In the genomic region with DNA sequence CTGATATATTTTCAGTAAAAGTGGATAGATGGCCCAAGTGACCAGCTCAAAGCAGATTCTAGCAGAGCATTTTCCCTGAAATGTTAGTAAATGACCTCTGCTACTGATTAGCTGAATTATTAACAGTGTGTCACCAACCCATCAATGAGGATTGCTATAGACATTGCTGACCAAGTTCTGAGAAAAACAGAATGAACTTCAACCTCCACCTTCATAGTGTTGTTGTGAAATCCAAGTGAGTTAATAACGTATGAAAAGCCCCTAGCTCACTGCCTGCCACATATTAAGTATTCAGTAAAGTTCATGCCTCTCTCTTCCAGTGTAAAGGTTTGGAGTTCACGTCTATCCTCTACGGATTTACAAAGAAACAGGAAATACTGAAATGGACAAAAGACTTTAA, we compare ENCODE assay signal across 24 cellular contexts. TPM values are rescaled to one million over a fixed set of nuclear protein-coding genes. Genes with fewer than 3 reads are reported as not detected.
DNase-seq lines count a peak whose midpoint lies in the region; ATAC-seq, FAIRE-seq and TF ChIP-seq lines count a peak whose summit lies in the region.
"Had no signal": no experiment of that assay in that cellular context is flagged by ENCODE, and none has a peak within 500 bp of the region (broad histone marks: within the 10 kb centered on the region; RNA-seq: fewer than 3 reads in every experiment).

No MANE protein-coding gene starts in this region.

- in situ Hi-C loops in HepG2 (cut with HindIII; ENCODE audit: extremely low pct_ligation_motif_present, low pct_unique_long_range_greater_than_20kb), result no loop called here

- H3K36me3 ChIP-seq in HepG2 (replicated peaks in 1 of 2; ENCODE audit: control insufficient read depth in 1 of 2, insufficient read depth in 2 of 2, low read length in 2 of 2), result 0 out of 5 replicates have a peak, but pooled peaks cover 0 to 4% of the 10 kb centered on the region in 2 experiments
- no peaks in the 10 kb centered on the region for H3K36me3 ChIP-seq in subcutaneous abdominal adipose tissue (ENCODE audit: control insufficient read depth in 5 of 5, insufficient read depth in 5 of 5, low read length in 5 of 5)
- peaks cover 3% of the 10 kb centered on the region for H3K36me3 ChIP-seq in osteoblast (ENCODE audit: insufficient read depth, low read length)
- H3K36me3 ChIP-seq: BLaER1, left lung, neutrophil had no signal

- DNase-seq in WTC11 (ENCODE audit: low spot score) (no peak), dorsolateral prefrontal cortex (no peak), HepG2 (ENCODE audit: low spot score) (peak; percentile 80), osteoblast (ENCODE audit: insufficient read length, low spot score, missing footprints) (no peak)
- no peak for DNase-seq in activated CD8-positive, alpha-beta memory T cell treated with anti-CD3 and anti-CD28 coated beads, Interleukin-2, amount 10 ng/mL, durations not matched to agents 7 days and 5 days
- DNase-seq: activated T-cell treated with anti-CD3 and anti-CD28 coated beads, Interleukin-2, amount 50 U/mL, for 48 hours; DMS53; immature natural killer cell; left lung; NCI-H1048; NCI-H1694 treated with DMSO at 0.1 percent for 48 hours; psoas muscle; SK-N-SH; stimulated activated CD4-positive, alpha-beta T cell treated with anti-CD3 and anti-CD28 coated beads, Interleukin-4, amount 100 ng/mL, for 4 hours; T-helper 17 cell had no signal

- peak overlapping the region; percentile 54 for H3K4me2 ChIP-seq in HepG2 (ENCODE audit: low read depth, low read length)
- H3K4me2 ChIP-seq in osteoblast (ENCODE audit: insufficient read depth, low read length), result no peak overlapping the region
- H3K4me2 ChIP-seq: BLaER1, SK-N-SH had no signal

- H4K20me1 ChIP-seq in HepG2 (ENCODE audit: insufficient read depth, low read length) (no peaks in the 10 kb centered on the region; the same call in 1 of the 2 replicates), osteoblast (ENCODE audit: insufficient read depth, low read length) (peaks cover 52% of the 10 kb centered on the region)
- H4K20me1 ChIP-seq: BLaER1 had no signal

- BruUV-seq in HepG2 (replicated peaks; lab: Mats Ljungman, UMichigan), result no TSS peak

- no peak for TF ChIP-seq CTCF in WTC11 (IDR thresholded peaks at IDR 0.05)
- TF ChIP-seq CTCF in dorsolateral prefrontal cortex (IDR thresholded peaks at IDR 0.05 in 54 of 56, conservative IDR thresholded peaks at IDR 0.05 in 2 of 56; ENCODE audit: low read depth in 1 of 56, partially characterized antibody in 56 of 56), result no peak
- no peak for TF ChIP-seq CTCF in HepG2 (CRISPR knock-in tag; IDR thresholded peaks at IDR 0.05)
- no peak for TF ChIP-seq CTCF in osteoblast (IDR thresholded peaks at IDR 0.05; ENCODE audit: extremely low read depth, low read depth, low read length)

- peak; percentile 77 for FAIRE-seq in HepG2 (lab: Jason Lieb, UNC)
- FAIRE-seq: G401.6, TTC549 had no signal

- CTCF ChIA-PET in WTC11 (lab: Charles Lee) (interaction anchor here (1.3 kb wide), 1 partner anchor 15 kb away, joined by 3 read pairs; no protein-coding TSS in a partner anchor), HepG2 (lab: Yijun Ruan, JAX; ENCODE audit: low intra/inter-chr PET ratio, low total read pairs) (no interaction called here)
- CTCF ChIA-PET in activated CD8-positive, alpha-beta memory T cell treated with anti-CD3 and anti-CD28 coated beads, Interleukin-2, amount 10 ng/mL, durations not matched to agents 7 days and 5 days (lab: Charles Lee), result no interaction called here

- no peak for TF ChIP-seq RAD21 in HepG2 (CRISPR knock-in tag; IDR thresholded peaks at IDR 0.05)

- H3K27me3 ChIP-seq in dorsolateral prefrontal cortex (no peaks in the 10 kb centered on the region), HepG2 (ENCODE audit: control insufficient read depth in 1 of 2, insufficient read depth in 2 of 2, low read length in 2 of 2) (no peaks in the 10 kb centered on the region), subcutaneous abdominal adipose tissue (ENCODE audit: control insufficient read depth in 5 of 5, insufficient read depth in 4 of 5, low read length in 5 of 5) (no peaks in the 10 kb centered on the region), osteoblast (ENCODE audit: insufficient read depth, low read length) (no peaks in the 10 kb centered on the region)
- H3K27me3 ChIP-seq: BLaER1, left lung, neutrophil had no signal

- H3K4me1 ChIP-seq in HepG2 (ENCODE audit: insufficient read depth, low read length) (peaks cover 98% of the 10 kb centered on the region), subcutaneous abdominal adipose tissue (ENCODE audit: control insufficient read depth in 5 of 5, insufficient read depth in 5 of 5, low read length in 5 of 5) (peaks cover 7 to 51% (median 36%) of the 10 kb centered on the region in 5 donors), osteoblast (ENCODE audit: insufficient read depth, low read length) (peaks cover 10% of the 10 kb centered on the region)

- H3K27me3 Mint-ChIP-seq in WTC11 (ENCODE audit: low read depth), result no peaks in the 10 kb centered on the region
- H3K27me3 Mint-ChIP-seq in activated CD8-positive, alpha-beta memory T cell treated with anti-CD3 and anti-CD28 coated beads, Interleukin-2, amount 10 ng/mL, durations not matched to agents 7 days and 5 days, result no peaks in the 10 kb centered on the region

- peaks cover 5% of the 10 kb centered on the region for H3K36me3 Mint-ChIP-seq in WTC11
- H3K36me3 Mint-ChIP-seq in activated CD8-positive, alpha-beta memory T cell treated with anti-CD3 and anti-CD28 coated beads, Interleukin-2, amount 10 ng/mL, durations not matched to agents 7 days and 5 days, result no peaks in the 10 kb centered on the region
- H3K36me3 Mint-ChIP-seq: immature natural killer cell had no signal

- H3K27ac ChIP-seq in dorsolateral prefrontal cortex (peak overlapping the region in 54 of 59 donors; percentile 7 to 93 (median 64)), HepG2 (ENCODE audit: extremely low read length, insufficient read depth, low read length) (peak overlapping the region; percentile 73), subcutaneous abdominal adipose tissue (ENCODE audit: low read depth, low read length) (peak overlapping the region; percentile 58), osteoblast (ENCODE audit: low read depth, low read length) (no peak overlapping the region)
- H3K27ac ChIP-seq: BLaER1, left lung, neutrophil, psoas muscle, RWPE1 had no signal

- peaks cover 5% of the 10 kb centered on the region; the same call in 1 of the 2 replicates for H3K9me3 Mint-ChIP-seq in WTC11
- H3K9me3 Mint-ChIP-seq in activated CD8-positive, alpha-beta memory T cell treated with anti-CD3 and anti-CD28 coated beads, Interleukin-2, amount 10 ng/mL, durations not matched to agents 7 days and 5 days (ENCODE audit: low read depth), result no peaks in the 10 kb centered on the region
- H3K9me3 Mint-ChIP-seq: immature natural killer cell had no signal

- H2AFZ ChIP-seq in HepG2 (ENCODE audit: low read length), result no peak overlapping the region
- no peak overlapping the region for H2AFZ ChIP-seq in osteoblast (ENCODE audit: low read length)

- 2% methylated on average over 3 of the region's 3 CpGs for WGBS in HepG2 (ENCODE audit: low lambda C conversion rate)

- H3K9ac ChIP-seq in HepG2 (ENCODE audit: insufficient read depth, low read depth, low read length) (peak overlapping the region; percentile 53), subcutaneous abdominal adipose tissue (ENCODE audit: low read length in 5 of 5) (peak overlapping the region in 1 of 5 donors; percentile 28)
- H3K9ac ChIP-seq: BLaER1, SK-N-SH had no signal

- POLR2A ChIA-PET in WTC11 (lab: Charles Lee) (no interaction called here), HepG2 (lab: Yijun Ruan, JAX) (interaction anchor here (0.7 to 3.8 kb wide), 6 partner anchors 15 to 375 kb away, joined by 3 to 30 read pairs (median 6); a partner anchor contains a TSS)

- peaks cover 82% of the 10 kb centered on the region for H3K4me1 Mint-ChIP-seq in WTC11
- H3K4me1 Mint-ChIP-seq in activated CD8-positive, alpha-beta memory T cell treated with anti-CD3 and anti-CD28 coated beads, Interleukin-2, amount 10 ng/mL, durations not matched to agents 7 days and 5 days, result peaks cover 4% of the 10 kb centered on the region

- TF ChIP-seq EP300 in HepG2 (IDR thresholded peaks at IDR 0.05; ENCODE audit: low read depth in 2 of 2, low read length in 2 of 2), result peak in 1 of 2 experiments; percentile 80; a peak in 2 of 4 replicates
- TF ChIP-seq EP300 in HepG2 (CRISPR knock-in tag; IDR thresholded peaks at IDR 0.05; ENCODE audit: borderline replicate concordance), result peak; percentile 37; the same call in 1 of the 2 replicates

- no peak overlapping the region for H3K4me3 ChIP-seq in dorsolateral prefrontal cortex
- peak overlapping the region in 1 of 3 experiments; percentile 27; a peak in 2 of 6 replicates for H3K4me3 ChIP-seq in HepG2 (replicated peaks in 1 of 3; ENCODE audit: insufficient read depth in 1 of 3, low read depth in 2 of 3, low read length in 3 of 3)
- H3K4me3 ChIP-seq in subcutaneous abdominal adipose tissue (ENCODE audit: low read depth in 1 of 5, low read length in 5 of 5), result no peak overlapping the region
- H3K4me3 ChIP-seq in osteoblast (ENCODE audit: insufficient read depth, low read length), result no peak overlapping the region
- H3K4me3 ChIP-seq: BLaER1, left lung, psoas muscle had no signal

- peak overlapping the region; percentile 89 for H3K27ac Mint-ChIP-seq in WTC11
- H3K27ac Mint-ChIP-seq in activated CD8-positive, alpha-beta memory T cell treated with anti-CD3 and anti-CD28 coated beads, Interleukin-2, amount 10 ng/mL, durations not matched to agents 7 days and 5 days, result no peak overlapping the region
- H3K27ac Mint-ChIP-seq: immature natural killer cell, T-helper 17 cell had no signal

- H3K4me3 Mint-ChIP-seq in WTC11, result peak overlapping the region; percentile 36; the same call in 1 of the 2 replicates
- H3K4me3 Mint-ChIP-seq in activated CD8-positive, alpha-beta memory T cell treated with anti-CD3 and anti-CD28 coated beads, Interleukin-2, amount 10 ng/mL, durations not matched to agents 7 days and 5 days, result no peak overlapping the region
- H3K4me3 Mint-ChIP-seq: immature natural killer cell, T-helper 17 cell had no signal

- H3K9me3 ChIP-seq in HepG2 (ENCODE audit: low read length) (no peaks in the 10 kb centered on the region), subcutaneous abdominal adipose tissue (ENCODE audit: control insufficient read depth in 5 of 5, low read length in 5 of 5) (no peaks in the 10 kb centered on the region), osteoblast (ENCODE audit: low read depth, low read length) (no peaks in the 10 kb centered on the region)
- H3K9me3 ChIP-seq: BLaER1, left lung, neutrophil, psoas muscle, SK-N-SH had no signal

- peaks cover 94% of the 10 kb centered on the region for H3K79me2 ChIP-seq in HepG2 (ENCODE audit: insufficient read depth, low read length)
- H3K79me2 ChIP-seq in osteoblast (ENCODE audit: insufficient read depth, low read length), result peaks cover 86% of the 10 kb centered on the region

- ATAC-seq in WTC11 (no peak), HepG2 (peak; percentile 74), HG02870 (IDR thresholded peaks at IDR 0.05; ENCODE audit: unreplicated experiment) (no peak), GM18867 (IDR thresholded peaks at IDR 0.05; ENCODE audit: unreplicated experiment) (no peak)
- ATAC-seq in activated CD8-positive, alpha-beta memory T cell treated with anti-CD3 and anti-CD28 coated beads, Interleukin-2, amount 10 ng/mL, durations not matched to agents 7 days and 5 days, result no peak
- ATAC-seq: HCT116, left lung, psoas muscle, T-helper 17 cell had no signal

- TF ChIP-seq POLR2A in HepG2 (IDR thresholded peaks at IDR 0.05; ENCODE audit: insufficient read depth in 1 of 2, low read depth in 2 of 2, low read length in 2 of 2), result 0 out of 4 replicates have a peak, but pooled peaks of 1 of the 2 experiments have one; percentile 23

- intact Hi-C loops in dorsolateral prefrontal cortex (cut with DNase I) (loop anchor here (5.0 to 10.0 kb wide), 2 partner anchors 126 to 209 kb away; no protein-coding TSS in a partner anchor), HepG2 (cut with micrococcal nuclease; ENCODE audit: unreplicated experiment) (no loop called here)

RNA-seq across cellular contexts. Expression of a gene that starts 15.8 kb away (rescaled TPM):
- total RNA-seq in WTC11 (2021), result 28.2 to 31.0 TPM (median 28.8 TPM) in 3 replicates
- 100 to 1,000 TPM in 79 of 120 experiments, 10 to 100 TPM in 41; 59.9 to 264 (median 115) TPM for total RNA-seq in dorsolateral prefrontal cortex
- 33.9 and 65.8 TPM in 2 replicates for total RNA-seq in HepG2 (2016; rRNA removed; fragmentation: Illumina TruSeq; extraction: Trizol)
- total RNA-seq in HepG2 (2016; cell fraction: cytosol; rRNA removed; fragmentation: Illumina TruSeq; extraction: Trizol; ENCODE audit: low read depth), result 11.3 and 11.6 TPM in 2 replicates
- total RNA-seq in HepG2 (2016; cell fraction: insoluble cytoplasmic fraction; rRNA removed; fragmentation: Illumina TruSeq; extraction: Trizol), result 31.0 and 63.5 TPM in 2 replicates
- 28.3 and 30.5 TPM in 2 replicates for total RNA-seq in HepG2 (2016; cell fraction: membrane; rRNA removed; fragmentation: Illumina TruSeq; extraction: Trizol)
- 60.5 and 75.3 TPM in 2 replicates for total RNA-seq in HepG2 (2016; cell fraction: nucleus; rRNA removed; fragmentation: Illumina TruSeq; extraction: Trizol)
- polyA plus RNA-seq in HepG2 (2011; rRNA removed), result 49.7 and 51.9 TPM in 2 replicates
- polyA plus RNA-seq in HepG2 (2011; cell fraction: cytosol; rRNA removed), result 41.9 and 47.3 TPM in 2 replicates
- 23.6 and 24.9 TPM in 2 replicates for polyA plus RNA-seq in HepG2 (2011; cell fraction: nucleus; rRNA removed)
- 37.9 and 46.4 TPM in 2 replicates for polyA plus RNA-seq in HepG2 (2012)
- 5.0 and 5.5 TPM in 2 replicates for polyA plus RNA-seq in HepG2 (2016; cell fraction: cytosol; fragmentation: Illumina TruSeq; extraction: Trizol; ENCODE audit: low read depth)
- 27.4 and 30.1 TPM in 2 replicates for polyA plus RNA-seq in HepG2 (2016; cell fraction: insoluble cytoplasmic fraction; fragmentation: Illumina TruSeq; extraction: Trizol; ENCODE audit: low read depth)
- 11.7 and 13.1 TPM in 2 replicates for polyA plus RNA-seq in HepG2 (2016; cell fraction: membrane; fragmentation: Illumina TruSeq; extraction: Trizol; ENCODE audit: low read depth)
- 72.9 and 73.9 TPM in 2 replicates for polyA plus RNA-seq in HepG2 (2016; cell fraction: nucleus; fragmentation: Illumina TruSeq; extraction: Trizol; ENCODE audit: insufficient read depth, low read depth)
- polyA minus RNA-seq in HepG2 (2011; rRNA and poly(A)+ RNA removed; ENCODE audit: low replicate concordance), result 9.4 and 102 TPM in 2 replicates
- 29.6 and 33.5 TPM in 2 replicates for polyA minus RNA-seq in HepG2 (2011; cell fraction: cytosol; rRNA and poly(A)+ RNA removed)
- 47.0 and 48.1 TPM in 2 replicates for polyA minus RNA-seq in HepG2 (2011; cell fraction: nucleus; rRNA and poly(A)+ RNA removed)
- not detected for total RNA-seq in activated CD8-positive, alpha-beta memory T cell treated with anti-CD3 and anti-CD28 coated beads, Interleukin-2, amount 10 ng/mL, durations not matched to agents 7 days and 5 days
- 243 and 286 TPM in 2 replicates for total RNA-seq in osteoblast
- polyA plus RNA-seq: immature natural killer cell had no signal

Comparison
In these comparisons a context has a peak if more than half of its experiments do, and no peak if none do; other contexts are left out.
1. RNA of a gene that starts 15.8 kb away (total RNA-seq): 243 to 286 TPM in osteoblast, 59.9 to 264 TPM in dorsolateral prefrontal cortex, 11.3 to 75.3 TPM in HepG2 and 28.2 to 31.0 TPM in WTC11; not detected in activated CD8-positive, alpha-beta memory T cell treated with anti-CD3 and anti-CD28 coated beads, Interleukin-2, amount 10 ng/mL, durations not matched to agents 7 days and 5 days; every median in the first group is over 10 times any median in the second.